ENCODE assay signal across 28 cellular contexts in genomic region chr9:33102551-33103210, GRCh38. TPM values are rescaled to one million over a fixed set of nuclear protein-coding genes. Genes with fewer than 3 reads are reported as not detected.
DNase-seq lines count a peak whose midpoint lies in the region; ATAC-seq and TF ChIP-seq lines count a peak whose summit lies in the region.
"Had no signal": no experiment of that assay in that cellular context is flagged by ENCODE, and none has a peak within 500 bp of the region (broad histone marks: within the 10 kb centered on the region; RNA-seq: fewer than 3 reads in every experiment).

No MANE protein-coding gene starts in this region.

- H3K9me3 ChIP-seq in adrenal gland (replicated peaks in 1 of 3) (no peaks in the 10 kb centered on the region), psoas muscle (no peaks in the 10 kb centered on the region)
- H3K9me3 ChIP-seq: A549, mucosa of descending colon, suprapubic skin had no signal

- WGBS in adrenal gland, 4 donors: 93 to 100% (median 97%) methylated on average over 13 of the region's 13 CpGs
- 94 to 95% (median 94%) methylated on average over 13 of the region's 13 CpGs for WGBS in psoas muscle, 3 donors

- intact Hi-C loops in adrenal gland (cut with DNase I) (loop anchor here in 1 of 2 donors (10.0 kb wide), 1 partner anchor 72 kb away; no protein-coding TSS in a partner anchor), psoas muscle (cut with DNase I) (loop anchor here in 1 of 2 donors (5.0 kb wide), 2 partner anchors 35 to 60 kb away; no protein-coding TSS in a partner anchor)

- H3K4me3 Mint-ChIP-seq in memory B cell: no peak overlapping the region
- H3K4me3 Mint-ChIP-seq: activated naive CD8-positive, alpha-beta T cell treated with anti-CD3 and anti-CD28 coated beads for 36 hours; CD8-positive, alpha-beta T cell; neural crest cell had no signal

- H3K27ac ChIP-seq in ACC112 (ENCODE audit: low read depth, low read length): peak overlapping the region; percentile 98
- peak overlapping the region in 4 of 5 donors; percentile 11 to 84 (median 82) for H3K27ac ChIP-seq in adrenal gland
- H3K27ac ChIP-seq in psoas muscle: peak overlapping the region; percentile 79
- H3K27ac ChIP-seq: suprapubic skin had no signal

- peak overlapping the region; percentile 20 for H3K27ac Mint-ChIP-seq in memory B cell
- H3K27ac Mint-ChIP-seq: activated naive CD8-positive, alpha-beta T cell treated with anti-CD3 and anti-CD28 coated beads for 36 hours; CD8-positive, alpha-beta T cell had no signal

- H3K36me3 ChIP-seq in ACC112 (ENCODE audit: insufficient read depth, low read length) (no peaks in the 10 kb centered on the region), adrenal gland (replicated peaks in 1 of 2) (no peaks in the 10 kb centered on the region), psoas muscle (ENCODE audit: insufficient read depth in 1 of 2, low read depth in 1 of 2) (no peaks in the 10 kb centered on the region)
- H3K36me3 ChIP-seq: suprapubic skin had no signal

- H3K4me3 ChIP-seq in ACC112 (ENCODE audit: low read depth, low read length) (no peak overlapping the region), adrenal gland (no peak overlapping the region), psoas muscle (no peak overlapping the region)
- H3K4me3 ChIP-seq: A549, mucosa of descending colon, PC-9, suprapubic skin had no signal

- H3K36me3 Mint-ChIP-seq in memory B cell: no peaks in the 10 kb centered on the region
- H3K36me3 Mint-ChIP-seq: activated naive CD8-positive, alpha-beta T cell treated with anti-CD3 and anti-CD28 coated beads for 36 hours; CD8-positive, alpha-beta T cell had no signal

- H3K9me3 Mint-ChIP-seq in memory B cell: no peaks in the 10 kb centered on the region
- H3K9me3 Mint-ChIP-seq: activated naive CD8-positive, alpha-beta T cell treated with anti-CD3 and anti-CD28 coated beads for 36 hours; CD8-positive, alpha-beta T cell; neural crest cell had no signal

- H3K79me2 ChIP-seq in ACC112 (ENCODE audit: control insufficient read depth, insufficient read depth, low read length, unreplicated experiment): no peaks in the 10 kb centered on the region

- H2AFZ ChIP-seq in ACC112 (ENCODE audit: low read length, unreplicated experiment): no peak overlapping the region
- H2AFZ ChIP-seq: PC-9 had no signal

- TF ChIP-seq CTCF in adrenal gland (IDR thresholded peaks at IDR 0.05) (no peak), psoas muscle (IDR thresholded peaks at IDR 0.05) (no peak)

- H3K27me3 ChIP-seq in ACC112 (ENCODE audit: insufficient read depth, low read length) (no peaks in the 10 kb centered on the region), adrenal gland (no peaks in the 10 kb centered on the region), psoas muscle (ENCODE audit: insufficient read depth in 3 of 3, low read length in 2 of 3) (no peaks in the 10 kb centered on the region)
- H3K27me3 ChIP-seq: suprapubic skin had no signal

- no peak for ATAC-seq in memory B cell (ENCODE audit: low read depth)
- no peak for ATAC-seq in psoas muscle
- ATAC-seq in HG02973 (IDR thresholded peaks at IDR 0.05; ENCODE audit: unreplicated experiment): no peak
- ATAC-seq: CD8-positive, alpha-beta T cell; left ventricle myocardium superior; mucosa of descending colon had no signal

- peak in 2 of 7 donors; percentile 20 to 47 for DNase-seq in adrenal gland
- DNase-seq in memory B cell (ENCODE audit: low spot score in 2 of 2): no peak
- DNase-seq in psoas muscle: no peak
- DNase-seq in erythroblast (lab: John Stamatoyannopoulos, UW): no peak
- DNase-seq in activated CD4-positive, alpha-beta T cell treated with anti-CD3 and anti-CD28 coated beads, Interleukin-2, amount 50 U/mL, for 4 hours: no peak
- no peak for DNase-seq in dedifferentiated amniotic fluid mesenchymal stem cell (ENCODE audit: extremely low spot score)
- DNase-seq: activated CD4-positive, alpha-beta T cell treated with anti-CD3 and anti-CD28 coated beads for 4 hours; activated CD8-positive, alpha-beta memory T cell treated with anti-CD3 and anti-CD28 coated beads for 24 hours; activated effector memory CD4-positive, alpha-beta T cell treated with anti-CD3 and anti-CD28 coated beads, Interleukin-2, amount 50 U/mL, for 16 hours; activated naive CD8-positive, alpha-beta T cell treated with anti-CD3 and anti-CD28 coated beads for 36 hours; central memory CD4-positive, alpha-beta T cell; DMS 273 treated with DMSO at 0.1 percent for 48 hours; Kasumi-1; left ventricle myocardium superior; mucosa of descending colon; NCI-H2171 treated with DMSO at 0.1 percent for 48 hours; NCI-H524 treated with DMSO at 0.1 percent for 48 hours; NK-92 treated with Interleukin-12 subunit alpha and Interleukin-12 subunit beta, amount 100 ng/mL, for 24 hours; SHP77; stimulated activated CD4-positive, alpha-beta T cell treated with anti-CD3 and anti-CD28 coated beads, Interleukin-4, amount 100 ng/mL, for 4 hours; stimulated activated naive CD4-positive, alpha-beta T cell had no signal

- H3K4me1 ChIP-seq in ACC112 (ENCODE audit: control insufficient read depth, insufficient read depth, low read length, unreplicated experiment): peaks cover 68% of the 10 kb centered on the region
- peaks cover 22 to 23% of the 10 kb centered on the region in 2 donors for H3K4me1 ChIP-seq in adrenal gland (replicated peaks in 1 of 2)
- peaks cover 37% of the 10 kb centered on the region for H3K4me1 ChIP-seq in psoas muscle

- peaks cover 10% of the 10 kb centered on the region for H3K4me1 Mint-ChIP-seq in memory B cell

- no peaks in the 10 kb centered on the region for H3K27me3 Mint-ChIP-seq in memory B cell
- H3K27me3 Mint-ChIP-seq: activated naive CD8-positive, alpha-beta T cell treated with anti-CD3 and anti-CD28 coated beads for 36 hours had no signal

- TF ChIP-seq POLR2A in adrenal gland (IDR thresholded peaks at IDR 0.05) (no peak), erythroblast (IDR thresholded peaks at IDR 0.05; ENCODE audit: low read length) (no peak)

RNA-seq across cellular contexts. Expression of gene SMU1, which starts 26.2 kb away (rescaled TPM):
- 10 to 100 TPM; 15.0 to 23.5 (median 21.5) TPM for total RNA-seq in adrenal gland
- 10 to 100 TPM in 1 of 3 donors, 1 to 10 TPM in 2; 6.9 to 23.3 (median 8.0) TPM for polyA plus RNA-seq in adrenal gland
- total RNA-seq in psoas muscle: 10 to 100 TPM; 15.4 to 18.4 (median 16.7) TPM
- polyA plus RNA-seq in psoas muscle: 10 to 100 TPM in 2 of 3 donors, 1 to 10 TPM in 1; 8.4 to 15.5 (median 11.6) TPM
